Comparison of ENCODE assay signal across 24 cellular contexts in genomic region chr9:37522971-37523370, GRCh38. TPM values are rescaled to one million over a fixed set of nuclear protein-coding genes. Genes with fewer than 3 reads are reported as not detected.
DNase-seq lines count a peak whose midpoint lies in the region; ATAC-seq, FAIRE-seq and TF ChIP-seq lines count a peak whose summit lies in the region.
"Had no signal": no experiment of that assay in that cellular context is flagged by ENCODE, and none has a peak within 500 bp of the region (broad histone marks: within the 10 kb centered on the region; RNA-seq: fewer than 3 reads in every experiment).

No MANE protein-coding gene starts in this region.

- 43 to 55% (median 46%) methylated on average over 2 of the region's 2 CpGs for WGBS in adrenal gland, 4 donors

- H3K4me3 Mint-ChIP-seq in activated T-cell treated with anti-CD3 and anti-CD28 coated beads, Interleukin-2, amount 50 U/mL, for 24 hours: no peak overlapping the region
- H3K4me3 Mint-ChIP-seq in activated T-cell treated with anti-CD3 and anti-CD28 coated beads, Interleukin-2, amount 50 U/mL, for 72 hours: no peak overlapping the region
- H3K4me3 Mint-ChIP-seq in progenitor cell of endocrine pancreas (ENCODE audit: low read depth): no peak overlapping the region
- H3K4me3 Mint-ChIP-seq: B cell; CD4-positive, alpha-beta T cell; CD8-positive, alpha-beta T cell had no signal

- no peak overlapping the region for H3K4me3 ChIP-seq in adrenal gland
- H3K4me3 ChIP-seq: A549; BLaER1 treated with 17β-estradiol and CSF1 and Interleukin-3, amounts not matched to agents 10 nM and 100 nM had no signal

- TF ChIP-seq CTCF in adrenal gland (IDR thresholded peaks at IDR 0.05) (no peak), progenitor cell of endocrine pancreas (IDR thresholded peaks at IDR 0.05; ENCODE audit: unreplicated experiment) (no peak)

- TF ChIP-seq POLR2A in adrenal gland (IDR thresholded peaks at IDR 0.05): no peak
- no peak for TF ChIP-seq POLR2A in erythroblast (IDR thresholded peaks at IDR 0.05; ENCODE audit: low read length)

- H3K27ac ChIP-seq in adrenal gland: peak overlapping the region in 2 of 5 donors; percentile 65
- H3K27ac ChIP-seq: 22Rv1; A549; BLaER1 treated with 17β-estradiol and CSF1 and Interleukin-3, amounts not matched to agents 10 nM and 100 nM; C4-2B had no signal

- no peaks in the 10 kb centered on the region for H3K9me3 Mint-ChIP-seq in activated T-cell treated with anti-CD3 and anti-CD28 coated beads, Interleukin-2, amount 50 U/mL, for 24 hours
- H3K9me3 Mint-ChIP-seq in activated T-cell treated with anti-CD3 and anti-CD28 coated beads, Interleukin-2, amount 50 U/mL, for 72 hours: no peaks in the 10 kb centered on the region
- H3K9me3 Mint-ChIP-seq in progenitor cell of endocrine pancreas (ENCODE audit: low read depth): no peaks in the 10 kb centered on the region
- H3K9me3 Mint-ChIP-seq: CD4-positive, alpha-beta T cell; CD8-positive, alpha-beta T cell had no signal

- no peaks in the 10 kb centered on the region for H3K9me3 ChIP-seq in adrenal gland (replicated peaks in 1 of 3)
- H3K9me3 ChIP-seq: A549, Caco-2 had no signal

- H3K4me1 Mint-ChIP-seq in activated T-cell treated with anti-CD3 and anti-CD28 coated beads, Interleukin-2, amount 50 U/mL, for 24 hours (ENCODE audit: low read depth): no peaks in the 10 kb centered on the region
- peaks cover under 1% of the 10 kb centered on the region for H3K4me1 Mint-ChIP-seq in activated T-cell treated with anti-CD3 and anti-CD28 coated beads, Interleukin-2, amount 50 U/mL, for 72 hours (ENCODE audit: low read depth)
- no peaks in the 10 kb centered on the region for H3K4me1 Mint-ChIP-seq in progenitor cell of endocrine pancreas (ENCODE audit: low read depth)
- H3K4me1 Mint-ChIP-seq: B cell had no signal

- H3K4me1 ChIP-seq in adrenal gland (replicated peaks in 1 of 2): peaks cover 0 to 9% of the 10 kb centered on the region in 2 donors
- H3K4me1 ChIP-seq: A549; BLaER1 treated with 17β-estradiol and CSF1 and Interleukin-3, amounts not matched to agents 10 nM and 100 nM; Caco-2 had no signal

- FAIRE-seq in HTR-8/SVneo (lab: Jason Lieb, UNC): no peak
- FAIRE-seq: A549, D721Med, G401.6, GM12891, GM19239 had no signal

- no peaks in the 10 kb centered on the region for H3K27me3 ChIP-seq in adrenal gland
- H3K27me3 ChIP-seq: BLaER1 treated with 17β-estradiol and CSF1 and Interleukin-3, amounts not matched to agents 10 nM and 100 nM had no signal

- intact Hi-C loops in adrenal gland (cut with DNase I): no loop called here

- H3K36me3 ChIP-seq in adrenal gland (replicated peaks in 1 of 2): peaks cover 0 to 22% of the 10 kb centered on the region in 2 donors

- no peaks in the 10 kb centered on the region for H3K27me3 Mint-ChIP-seq in activated T-cell treated with anti-CD3 and anti-CD28 coated beads, Interleukin-2, amount 50 U/mL, for 24 hours
- H3K27me3 Mint-ChIP-seq in activated T-cell treated with anti-CD3 and anti-CD28 coated beads, Interleukin-2, amount 50 U/mL, for 72 hours (ENCODE audit: low read depth): no peaks in the 10 kb centered on the region
- H3K27me3 Mint-ChIP-seq in progenitor cell of endocrine pancreas: no peaks in the 10 kb centered on the region
- H3K27me3 Mint-ChIP-seq: B cell; CD4-positive, alpha-beta T cell had no signal

- H3K36me3 Mint-ChIP-seq in activated T-cell treated with anti-CD3 and anti-CD28 coated beads, Interleukin-2, amount 50 U/mL, for 24 hours (ENCODE audit: low read depth): peaks cover 37% of the 10 kb centered on the region
- H3K36me3 Mint-ChIP-seq in activated T-cell treated with anti-CD3 and anti-CD28 coated beads, Interleukin-2, amount 50 U/mL, for 72 hours (ENCODE audit: insufficient read depth in 2 of 2): peaks cover 4 to 10% of the 10 kb centered on the region in 2 donors
- H3K36me3 Mint-ChIP-seq in progenitor cell of endocrine pancreas (ENCODE audit: insufficient read depth): peaks cover 23% of the 10 kb centered on the region

- peak overlapping the region; percentile 13 for H3K27ac Mint-ChIP-seq in activated T-cell treated with anti-CD3 and anti-CD28 coated beads, Interleukin-2, amount 50 U/mL, for 24 hours
- no peak overlapping the region for H3K27ac Mint-ChIP-seq in activated T-cell treated with anti-CD3 and anti-CD28 coated beads, Interleukin-2, amount 50 U/mL, for 72 hours
- H3K27ac Mint-ChIP-seq in progenitor cell of endocrine pancreas: peak overlapping the region; percentile 24
- H3K27ac Mint-ChIP-seq: B cell; CD4-positive, alpha-beta T cell; CD8-positive, alpha-beta T cell had no signal

- no peak for ATAC-seq in activated T-cell treated with anti-CD3 and anti-CD28 coated beads, Interleukin-2, amount 50 U/mL, for 72 hours (replicated peaks in 1 of 2)
- ATAC-seq: A549; CD8-positive, alpha-beta T cell had no signal

- DNase-seq in activated T-cell treated with anti-CD3 and anti-CD28 coated beads, Interleukin-2, amount 50 U/mL, for 24 hours: no peak
- no peak for DNase-seq in activated T-cell treated with anti-CD3 and anti-CD28 coated beads, Interleukin-2, amount 50 U/mL, for 72 hours
- peak; percentile 34 to 86 (median 78) for DNase-seq in adrenal gland
- peak; percentile 14 to 76 for DNase-seq in erythroblast (lab: John Stamatoyannopoulos, UW)
- DNase-seq in progenitor cell of endocrine pancreas (ENCODE audit: low spot score, unreplicated experiment): no peak
- no peak for DNase-seq in activated naive CD4-positive, alpha-beta T cell treated with anti-CD3 and anti-CD28 coated beads, Interleukin-2, amount 50 U/mL, for 16 hours
- no peak for DNase-seq in HTR-8/SVneo (ENCODE audit: insufficient read length, low spot score)
- no peak for DNase-seq in KG1 (lab: John Stamatoyannopoulos, UW)
- DNase-seq: AML-193; Caco-2; Calu3; CD4-positive, alpha-beta T cell; CD8-positive, alpha-beta T cell; DMS79 treated with DMSO at 0.1 percent for 48 hours; GF-D8 had no signal

RNA-seq across cellular contexts. Expression of gene POLR1E, which starts 37.2 kb away (rescaled TPM):
- total RNA-seq in activated T-cell treated with anti-CD3 and anti-CD28 coated beads, Interleukin-2, amount 50 U/mL, for 72 hours: 10 to 100 TPM; 67.8 to 77.2 TPM
- total RNA-seq in adrenal gland (100 to 1,000 TPM in 1 of 8 donors, 10 to 100 TPM in 7; 17.1 to 113 (median 20.9) TPM), progenitor cell of endocrine pancreas (22.2 and 22.4 TPM in 2 replicates)
- polyA plus RNA-seq in adrenal gland: 10 to 100 TPM; 12.6 to 47.4 (median 13.0) TPM

RNA-seq across cellular contexts. Expression of gene FBXO10, which starts 53.2 kb away (rescaled TPM):
- total RNA-seq in activated T-cell treated with anti-CD3 and anti-CD28 coated beads, Interleukin-2, amount 50 U/mL, for 72 hours: 1 to 10 TPM; 5.0 to 5.2 TPM
- total RNA-seq in adrenal gland (10 to 100 TPM in 7 of 8 donors, 1 to 10 TPM in 1; 7.6 to 81.7 (median 12.3) TPM), progenitor cell of endocrine pancreas (22.0 TPM in 2 replicates)
- 10 to 100 TPM in 1 of 3 donors, 1 to 10 TPM in 2; 7.2 to 31.9 (median 7.4) TPM for polyA plus RNA-seq in adrenal gland

RNA-seq across cellular contexts. Expression of gene ZBTB5, which starts 57.7 kb away (rescaled TPM):
- 10 to 100 TPM in 1 of 2 donors, 1 to 10 TPM in 1; 9.9 to 13.2 TPM for total RNA-seq in activated T-cell treated with anti-CD3 and anti-CD28 coated beads, Interleukin-2, amount 50 U/mL, for 72 hours
- total RNA-seq in adrenal gland (10 to 100 TPM in 6 of 8 donors, 1 to 10 TPM in 2; 6.2 to 13.3 (median 10.6) TPM), progenitor cell of endocrine pancreas (21.2 and 21.8 TPM in 2 replicates)
- polyA plus RNA-seq in adrenal gland: 10 to 100 TPM in 1 of 3 donors, 1 to 10 TPM in 2; 2.3 to 11.9 (median 2.7) TPM

Comparison
In these comparisons a context has a peak if more than half of its experiments do, and no peak if none do; other contexts are left out.
1. DNase-seq: peak in adrenal gland (7 of 7) and erythroblast (2 of 2); none in activated T-cell treated with anti-CD3 and anti-CD28 coated beads, Interleukin-2, amount 50 U/mL, for 24 hours (single experiment), activated T-cell treated with anti-CD3 and anti-CD28 coated beads, Interleukin-2, amount 50 U/mL, for 72 hours (0 of 2), progenitor cell of endocrine pancreas (single experiment), activated naive CD4-positive, alpha-beta T cell treated with anti-CD3 and anti-CD28 coated beads, Interleukin-2, amount 50 U/mL, for 16 hours (single experiment), HTR-8/SVneo (single experiment) and KG1 (single experiment).